ENCODE assay signal across 15 cellular contexts in genomic region chr4:177320721-177321120, GRCh38. TPM values are rescaled to one million over a fixed set of nuclear protein-coding genes. Genes with fewer than 3 reads are reported as not detected.
"Had no signal": no experiment of that assay in that cellular context is flagged by ENCODE, and none has a peak within 500 bp of the region (broad histone marks: within the 10 kb centered on the region; RNA-seq: fewer than 3 reads in every experiment).

No MANE protein-coding gene starts in this region.

- H3K4me3 ChIP-seq: ascending aorta, breast epithelium, gastroesophageal sphincter, mucosa of descending colon, SK-N-MC, stomach, testis, upper lobe of left lung had no signal

- H3K9me3 Mint-ChIP-seq: activated B cell treated with CpG ODN at 0.5 μM for 24 hours; activated T-cell treated with anti-CD3 and anti-CD28 coated beads, Interleukin-2, amount 50 U/mL, for 24 hours had no signal

- H3K27me3 ChIP-seq: ascending aorta, breast epithelium, gastroesophageal sphincter, stomach, testis, upper lobe of left lung had no signal

- H3K4me3 Mint-ChIP-seq: activated B cell treated with CpG ODN at 0.5 μM for 24 hours; activated T-cell treated with anti-CD3 and anti-CD28 coated beads, Interleukin-2, amount 50 U/mL, for 24 hours had no signal

- H3K27ac Mint-ChIP-seq: activated B cell treated with CpG ODN at 0.5 μM for 24 hours; activated T-cell treated with anti-CD3 and anti-CD28 coated beads, Interleukin-2, amount 50 U/mL, for 24 hours had no signal

- H3K27ac ChIP-seq: ascending aorta, breast epithelium, gastroesophageal sphincter, SK-N-MC, stomach, testis, upper lobe of left lung had no signal

- ATAC-seq: gastroesophageal sphincter, left lobe of liver, mucosa of descending colon had no signal

- H3K36me3 ChIP-seq: ascending aorta, breast epithelium, gastroesophageal sphincter, stomach, upper lobe of left lung had no signal

- H3K9me3 ChIP-seq: ascending aorta, breast epithelium, gastroesophageal sphincter, mucosa of descending colon, stomach, testis, upper lobe of left lung had no signal

- H3K27me3 Mint-ChIP-seq: activated B cell treated with CpG ODN at 0.5 μM for 24 hours; activated T-cell treated with anti-CD3 and anti-CD28 coated beads, Interleukin-2, amount 50 U/mL, for 24 hours; naive thymus-derived CD4-positive, alpha-beta T cell had no signal

- DNase-seq: activated B cell treated with CpG ODN at 0.5 μM for 24 hours; activated T-cell treated with anti-CD3 and anti-CD28 coated beads, Interleukin-2, amount 50 U/mL, for 24 hours; erythroblast; islet precursor cell; mucosa of descending colon; stimulated activated CD4-positive, alpha-beta T cell treated with anti-CD3 and anti-CD28 coated beads, Interleukin-1b, Interleukin-23, amount 100 ng/mL, for 48 hours; stomach; testis had no signal

- H3K4me1 ChIP-seq: ascending aorta, breast epithelium, gastroesophageal sphincter, testis, upper lobe of left lung had no signal

RNA-seq across cellular contexts. Expression of gene NEIL3, which starts 11.0 kb away (rescaled TPM):
- total RNA-seq: ascending aorta had no signal
- polyA plus RNA-seq: naive thymus-derived CD4-positive, alpha-beta T cell had no signal
